ENCODE assay signal across 8 cellular contexts in genomic region chr1:210239295-210240155, GRCh38. TPM values are rescaled to one million over a fixed set of nuclear protein-coding genes. Genes with fewer than 3 reads are reported as not detected.
DNase-seq lines count a peak whose midpoint lies in the region; ATAC-seq, FAIRE-seq and TF ChIP-seq lines count a peak whose summit lies in the region.

No MANE protein-coding gene starts in this region.

- no peak for FAIRE-seq in HepG2 (lab: Jason Lieb, UNC)

- in situ Hi-C loops in HepG2 (cut with HindIII; ENCODE audit: extremely low pct_ligation_motif_present, low pct_unique_long_range_greater_than_20kb), result no loop called here

- peaks cover 63% of the 10 kb centered on the region for H3K4me1 ChIP-seq in ACC112 (ENCODE audit: control insufficient read depth, insufficient read depth, low read length, unreplicated experiment)
- no peaks in the 10 kb centered on the region for H3K4me1 ChIP-seq in body of pancreas
- no peaks in the 10 kb centered on the region for H3K4me1 ChIP-seq in HepG2 (ENCODE audit: insufficient read depth, low read length)

- H3K4me3 ChIP-seq in ACC112 (ENCODE audit: low read depth, low read length) (peak overlapping the region; percentile 50), body of pancreas (no peak overlapping the region), HepG2 (replicated peaks in 1 of 3; ENCODE audit: insufficient read depth in 1 of 3, low read depth in 2 of 3, low read length in 3 of 3) (no peak overlapping the region)

- no peak for TF ChIP-seq EP300 in HepG2 (IDR thresholded peaks at IDR 0.05; ENCODE audit: low read depth in 2 of 2, low read length in 2 of 2)
- TF ChIP-seq EP300 in HepG2 (CRISPR knock-in tag; IDR thresholded peaks at IDR 0.05; ENCODE audit: borderline replicate concordance), result no peak

- POLR2A ChIA-PET in HepG2 (lab: Yijun Ruan, JAX), result no interaction called here

- no peaks in the 10 kb centered on the region; the same call in 1 of the 2 replicates for H3K27me3 ChIP-seq in ACC112 (ENCODE audit: insufficient read depth, low read length)
- H3K27me3 ChIP-seq in body of pancreas, result no peaks in the 10 kb centered on the region
- H3K27me3 ChIP-seq in HepG2 (ENCODE audit: control insufficient read depth in 1 of 2, insufficient read depth in 2 of 2, low read length in 2 of 2), result peaks cover 0 to 46% of the 10 kb centered on the region in 2 experiments; a peak in 2 of 5 replicates

- TF ChIP-seq RAD21 in HepG2 (CRISPR knock-in tag; IDR thresholded peaks at IDR 0.05), result no peak

- peak; percentile 89 for DNase-seq in HFFc6
- DNase-seq in body of pancreas, result peak in 3 of 4 donors; percentile 27 to 37 (median 29)
- peak; percentile 16 for DNase-seq in HepG2 (ENCODE audit: low spot score)
- no peak for DNase-seq in activated effector memory CD4-positive, alpha-beta T cell treated with anti-CD3 and anti-CD28 coated beads, Interleukin-2, amount 50 U/mL, for 16 hours

- BruUV-seq in HepG2 (replicated peaks; lab: Mats Ljungman, UMichigan), result no TSS peak

- H3K27ac ChIP-seq in ACC112 (ENCODE audit: low read depth, low read length) (peak overlapping the region; percentile 71), body of pancreas (no peak overlapping the region), HepG2 (ENCODE audit: extremely low read length, insufficient read depth, low read length) (no peak overlapping the region)

- no peak overlapping the region for H3K4me2 ChIP-seq in HepG2 (ENCODE audit: low read depth, low read length)

- CTCF ChIA-PET in HepG2 (lab: Yijun Ruan, JAX; ENCODE audit: low intra/inter-chr PET ratio, low total read pairs), result interaction anchor here (0.8 kb wide), 1 partner anchor 72 kb away, joined by 3 read pairs; no protein-coding TSS in a partner anchor

- no peaks in the 10 kb centered on the region for H3K36me3 ChIP-seq in ACC112 (ENCODE audit: insufficient read depth, low read length)
- no peaks in the 10 kb centered on the region for H3K36me3 ChIP-seq in body of pancreas (replicated peaks in 1 of 2; ENCODE audit: insufficient read depth in 1 of 2, low read depth in 2 of 2)
- H3K36me3 ChIP-seq in HepG2 (replicated peaks in 1 of 2; ENCODE audit: control insufficient read depth in 1 of 2, insufficient read depth in 2 of 2, low read length in 2 of 2), result no peaks in the 10 kb centered on the region

- TF ChIP-seq POLR2A in body of pancreas (IDR thresholded peaks at IDR 0.05), result no peak
- TF ChIP-seq POLR2A in HepG2 (IDR thresholded peaks at IDR 0.05; ENCODE audit: insufficient read depth in 1 of 2, low read depth in 2 of 2, low read length in 2 of 2), result no peak

- 42 to 43% methylated on average over 7 of the region's 7 CpGs for WGBS in body of pancreas, 2 donors
- 35% methylated on average over 7 of the region's 7 CpGs for WGBS in HepG2 (ENCODE audit: low lambda C conversion rate)

- peak overlapping the region; percentile 87 for H3K27ac Mint-ChIP-seq in HFFc6

- H3K79me2 ChIP-seq in ACC112 (ENCODE audit: control insufficient read depth, insufficient read depth, low read length, unreplicated experiment), result no peaks in the 10 kb centered on the region
- no peaks in the 10 kb centered on the region for H3K79me2 ChIP-seq in HepG2 (ENCODE audit: insufficient read depth, low read length)

- peaks cover 26% of the 10 kb centered on the region for H3K36me3 Mint-ChIP-seq in HFFc6 (ENCODE audit: low read depth)

- no peak overlapping the region for H2AFZ ChIP-seq in ACC112 (ENCODE audit: low read length, unreplicated experiment)
- no peak overlapping the region for H2AFZ ChIP-seq in HepG2 (ENCODE audit: low read length)

- no peaks in the 10 kb centered on the region for H3K9me3 Mint-ChIP-seq in HFFc6

- TF ChIP-seq CTCF in HFFc6 (IDR thresholded peaks at IDR 0.05), result peak; percentile 80
- TF ChIP-seq CTCF in body of pancreas (IDR thresholded peaks at IDR 0.05), result peak in 4 of 7 experiments; percentile 19 to 30 (median 24)
- peak; percentile 36; the same call in 1 of the 2 replicates for TF ChIP-seq CTCF in HepG2 (CRISPR knock-in tag; IDR thresholded peaks at IDR 0.05)

- intact Hi-C loops in body of pancreas (cut with DNase I), result no loop called here
- intact Hi-C loops in HepG2 (cut with micrococcal nuclease; ENCODE audit: unreplicated experiment), result loop anchor here (10.0 kb wide), 1 partner anchor 75 kb away; no protein-coding TSS in a partner anchor

- H3K9me3 ChIP-seq in body of pancreas (no peaks in the 10 kb centered on the region), HepG2 (ENCODE audit: low read length) (no peaks in the 10 kb centered on the region)

- ATAC-seq in body of pancreas (peak; percentile 42), HepG2 (peak; percentile 92), HG03045 (IDR thresholded peaks at IDR 0.05; ENCODE audit: unreplicated experiment) (no peak), HG02623 (IDR thresholded peaks at IDR 0.05; ENCODE audit: unreplicated experiment) (no peak), GM19351 (IDR thresholded peaks at IDR 0.05; ENCODE audit: unreplicated experiment) (no peak)

- peaks cover 60% of the 10 kb centered on the region for H3K4me1 Mint-ChIP-seq in HFFc6 (ENCODE audit: low read depth)

- no peaks in the 10 kb centered on the region for H4K20me1 ChIP-seq in HepG2 (ENCODE audit: insufficient read depth, low read length)

- H3K27me3 Mint-ChIP-seq in HFFc6 (ENCODE audit: insufficient read depth), result peaks cover 6% of the 10 kb centered on the region

- no peak overlapping the region for H3K9ac ChIP-seq in HepG2 (ENCODE audit: insufficient read depth, low read depth, low read length)

- H3K4me3 Mint-ChIP-seq in HFFc6, result peak overlapping the region; percentile 58

TF ChIP-seq in HepG2, 621 proteins besides CTCF, POLR2A, EP300 and RAD21:
- peak; percentile 16; the same call in 1 of the 2 replicates for TF ChIP-seq SMC3 (IDR thresholded peaks at IDR 0.05; ENCODE audit: low read length)
- no peak for TF ChIP-seq PATZ1 (CRISPR knock-in tag; IDR thresholded peaks at IDR 0.05)

RNA-seq across cellular contexts. Expression of gene SERTAD4, which starts 6.9 kb away (rescaled TPM):
- total RNA-seq in HFFc6 (2021; fragmentation: NEBNext Ultra II Directional; extraction: Animal tissue kit (Norgen Biotek cat#: 25700)), result 1 to 10 TPM; 2.3 to 5.2 (median 3.9) TPM
- total RNA-seq in body of pancreas, result 1 to 10 TPM in 1 of 2 donors, not detected in 1; 1.0 TPM
- total RNA-seq in HepG2 (2016; rRNA removed; fragmentation: Illumina TruSeq; extraction: Trizol), result not detected in 2 replicates
- not detected in 2 replicates for total RNA-seq in HepG2 (2016; cell fraction: cytosol; rRNA removed; fragmentation: Illumina TruSeq; extraction: Trizol; ENCODE audit: low read depth)
- total RNA-seq in HepG2 (2016; cell fraction: insoluble cytoplasmic fraction; rRNA removed; fragmentation: Illumina TruSeq; extraction: Trizol), result not detected in 2 replicates
- not detected in 2 replicates for total RNA-seq in HepG2 (2016; cell fraction: membrane; rRNA removed; fragmentation: Illumina TruSeq; extraction: Trizol)
- not detected in 2 replicates for total RNA-seq in HepG2 (2016; cell fraction: nucleus; rRNA removed; fragmentation: Illumina TruSeq; extraction: Trizol)
- polyA plus RNA-seq in HepG2 (2011; rRNA removed), result not detected in 2 replicates
- polyA plus RNA-seq in HepG2 (2011; cell fraction: cytosol; rRNA removed), result not detected in 2 replicates
- polyA plus RNA-seq in HepG2 (2011; cell fraction: nucleus; rRNA removed), result not detected in 2 replicates
- polyA plus RNA-seq in HepG2 (2012), result not detected in 2 replicates
- polyA plus RNA-seq in HepG2 (2016; cell fraction: cytosol; fragmentation: Illumina TruSeq; extraction: Trizol; ENCODE audit: low read depth), result not detected in 2 replicates
- polyA plus RNA-seq in HepG2 (2016; cell fraction: insoluble cytoplasmic fraction; fragmentation: Illumina TruSeq; extraction: Trizol; ENCODE audit: low read depth), result not detected in 2 replicates
- polyA plus RNA-seq in HepG2 (2016; cell fraction: membrane; fragmentation: Illumina TruSeq; extraction: Trizol; ENCODE audit: low read depth), result not detected in 2 replicates
- polyA plus RNA-seq in HepG2 (2016; cell fraction: nucleus; fragmentation: Illumina TruSeq; extraction: Trizol; ENCODE audit: insufficient read depth, low read depth), result not detected in 2 replicates
- polyA minus RNA-seq in HepG2 (2011; rRNA and poly(A)+ RNA removed; ENCODE audit: low replicate concordance), result not detected in 2 replicates
- polyA minus RNA-seq in HepG2 (2011; cell fraction: cytosol; rRNA and poly(A)+ RNA removed), result not detected in 2 replicates
- polyA minus RNA-seq in HepG2 (2011; cell fraction: nucleus; rRNA and poly(A)+ RNA removed), result not detected in 2 replicates

Comparison
In these comparisons a context has a peak if more than half of its experiments do, and no peak if none do; other contexts are left out.
1. CTCF ChIP-seq: peak in every context shown above with its lines; median percentile 80 in HFFc6; 36 in HepG2; 24 in body of pancreas.
2. ATAC-seq: peak in body of pancreas (single experiment) and HepG2 (single experiment); none in HG03045 (single experiment), HG02623 (single experiment) and GM19351 (single experiment).